Comparison of ENCODE assay signal across 20 cellular contexts in genomic region chr15:34160735-34161134, GRCh38. TPM values are rescaled to one million over a fixed set of nuclear protein-coding genes. Genes with fewer than 3 reads are reported as not detected.
DNase-seq lines count a peak whose midpoint lies in the region; ATAC-seq and TF ChIP-seq lines count a peak whose summit lies in the region.
"Had no signal": no experiment of that assay in that cellular context is flagged by ENCODE, and none has a peak within 500 bp of the region (broad histone marks: within the 10 kb centered on the region; RNA-seq: fewer than 3 reads in every experiment).

No MANE protein-coding gene starts in this region.

- TF ChIP-seq CTCF in WTC11 (IDR thresholded peaks at IDR 0.05): no peak
- TF ChIP-seq CTCF in hepatocyte (IDR thresholded peaks at IDR 0.05; ENCODE audit: poor library complexity): no peak
- TF ChIP-seq CTCF in neutrophil (IDR thresholded peaks at IDR 0.05): no peak
- no peak for TF ChIP-seq CTCF in psoas muscle (IDR thresholded peaks at IDR 0.05)

- no peaks in the 10 kb centered on the region for H3K27me3 ChIP-seq in BLaER1 treated with 17β-estradiol and CSF1 and Interleukin-3, amounts not matched to agents 10 nM and 100 nM
- H3K27me3 ChIP-seq in hepatocyte (no peaks in the 10 kb centered on the region), neutrophil (no peaks in the 10 kb centered on the region), psoas muscle (ENCODE audit: insufficient read depth in 3 of 3, low read length in 2 of 3) (no peaks in the 10 kb centered on the region)
- H3K27me3 ChIP-seq: SJCRH30 had no signal

- H3K9me2 ChIP-seq in hepatocyte (replicated peaks; ENCODE audit: insufficient read depth): no peaks in the 10 kb centered on the region

- peaks cover 46% of the 10 kb centered on the region for H3K9me3 Mint-ChIP-seq in WTC11

- H3K4me3 Mint-ChIP-seq in WTC11: no peak overlapping the region

- no peak overlapping the region for H3K4me2 ChIP-seq in BLaER1 treated with 17β-estradiol and CSF1 and Interleukin-3, amounts not matched to agents 10 nM and 100 nM
- H3K4me2 ChIP-seq in hepatocyte: no peak overlapping the region
- H3K4me2 ChIP-seq: PC-9 had no signal

- POLR2A ChIA-PET in WTC11 (lab: Charles Lee): no interaction called here

- H3K27me3 Mint-ChIP-seq in WTC11 (ENCODE audit: low read depth): no peaks in the 10 kb centered on the region

- peaks cover 89 to 100% (median 92%) of the 10 kb centered on the region in 11 experiments for H3K9me3 ChIP-seq in BLaER1 treated with 17β-estradiol and CSF1 and Interleukin-3, amounts not matched to agents 10 nM and 100 nM (replicated peaks in 1 of 11)
- no peaks in the 10 kb centered on the region for H3K9me3 ChIP-seq in hepatocyte (ENCODE audit: low read depth)
- H3K9me3 ChIP-seq in neutrophil: peaks cover 11% of the 10 kb centered on the region
- peaks cover 5% of the 10 kb centered on the region for H3K9me3 ChIP-seq in psoas muscle

- H3K36me3 ChIP-seq in BLaER1 treated with 17β-estradiol and CSF1 and Interleukin-3, amounts not matched to agents 10 nM and 100 nM: peaks cover 97 to 100% (median 98%) of the 10 kb centered on the region in 11 experiments
- no peaks in the 10 kb centered on the region for H3K36me3 ChIP-seq in hepatocyte (replicated peaks; ENCODE audit: insufficient read depth, low read depth)
- H3K36me3 ChIP-seq in neutrophil: no peaks in the 10 kb centered on the region
- peaks cover 5 to 18% of the 10 kb centered on the region in 2 donors for H3K36me3 ChIP-seq in psoas muscle (ENCODE audit: insufficient read depth in 1 of 2, low read depth in 1 of 2)

- peaks cover 34% of the 10 kb centered on the region for H3K79me2 ChIP-seq in hepatocyte

- peak overlapping the region in 2 of 11 experiments; percentile 70 to 79; a peak in 5 of 22 replicates for H3K27ac ChIP-seq in BLaER1 treated with 17β-estradiol and CSF1 and Interleukin-3, amounts not matched to agents 10 nM and 100 nM
- H3K27ac ChIP-seq in hepatocyte (peak overlapping the region; percentile 85), neutrophil (peak overlapping the region; percentile 92), psoas muscle (no peak overlapping the region)
- H3K27ac ChIP-seq: PC-9, SJCRH30 had no signal

- peaks cover 0 to 16% (median 0%) of the 10 kb centered on the region in 11 experiments; a peak in 3 of 22 replicates for H4K20me1 ChIP-seq in BLaER1 treated with 17β-estradiol and CSF1 and Interleukin-3, amounts not matched to agents 10 nM and 100 nM
- H4K20me1 ChIP-seq in hepatocyte (ENCODE audit: insufficient read depth, poor library complexity, severe bottlenecking): no peaks in the 10 kb centered on the region

- WGBS in hepatocyte (ENCODE audit: low lambda C conversion rate, missing lambda C conversion rate): 90% methylated on average over 5 of the region's 5 CpGs
- WGBS in psoas muscle, 3 donors: 98 to 100% (median 99%) methylated on average over 5 of the region's 5 CpGs

- no peak overlapping the region for H3K27ac Mint-ChIP-seq in WTC11

- no peak overlapping the region for H2AFZ ChIP-seq in hepatocyte
- H2AFZ ChIP-seq: PC-9 had no signal

- H3K4me1 ChIP-seq in BLaER1 treated with 17β-estradiol and CSF1 and Interleukin-3, amounts not matched to agents 10 nM and 100 nM: no peaks in the 10 kb centered on the region
- H3K4me1 ChIP-seq in hepatocyte (ENCODE audit: insufficient read depth) (peaks cover 3% of the 10 kb centered on the region), neutrophil (ENCODE audit: control insufficient read depth in 1 of 2, insufficient read depth in 1 of 2, low read depth in 1 of 2, low read length in 1 of 2) (peaks cover 9 to 11% of the 10 kb centered on the region in 2 experiments), psoas muscle (no peaks in the 10 kb centered on the region)
- H3K4me1 ChIP-seq: SJCRH30 had no signal

- H3K9ac ChIP-seq in BLaER1 treated with 17β-estradiol and CSF1 and Interleukin-3, amounts not matched to agents 10 nM and 100 nM: no peak overlapping the region

- intact Hi-C loops in psoas muscle (cut with DNase I): no loop called here

- peaks cover 10% of the 10 kb centered on the region for H3K4me1 Mint-ChIP-seq in WTC11

- CTCF ChIA-PET in WTC11 (lab: Charles Lee): interaction anchor here (1.0 kb wide), 1 partner anchor 113 kb away, joined by 5 read pairs; no protein-coding TSS in a partner anchor

- ATAC-seq in WTC11 (peak; percentile 87), HG02610 (IDR thresholded peaks at IDR 0.05; ENCODE audit: unreplicated experiment) (no peak), psoas muscle (no peak)

- peaks cover 58% of the 10 kb centered on the region for H3K36me3 Mint-ChIP-seq in WTC11

- H3K4me3 ChIP-seq in BLaER1 treated with 17β-estradiol and CSF1 and Interleukin-3, amounts not matched to agents 10 nM and 100 nM: peak overlapping the region in 8 of 10 experiments; percentile 3 to 51 (median 32); a peak in 10 of 20 replicates
- H3K4me3 ChIP-seq in hepatocyte (no peak overlapping the region), neutrophil (ENCODE audit: low read depth in 1 of 2, low read length in 1 of 2) (peak overlapping the region in 1 of 2 experiments; percentile 13), psoas muscle (no peak overlapping the region)
- H3K4me3 ChIP-seq: PC-9, SJCRH30 had no signal

- DNase-seq in WTC11 (ENCODE audit: low spot score) (no peak), hepatocyte (ENCODE audit: low spot score) (no peak), psoas muscle (no peak), NCI-H2171 (lab: John Stamatoyannopoulos, UW) (no peak)
- DNase-seq in activated effector memory CD4-positive, alpha-beta T cell treated with Interleukin-2 at 50 U/mL for 16 hours: no peak
- DNase-seq: 8988T, DMS 273 treated with DMSO at 0.1 percent for 48 hours, GDM1, KG1, NCI-H1105 treated with DMSO at 0.1 percent for 48 hours, NCI-H1694, NCI-H2081 treated with DMSO at 0.1 percent for 48 hours, NCI-H2227 treated with DMSO at 0.1 percent for 48 hours, NCI-H510A treated with DMSO at 0.1 percent for 48 hours, NCI-H774, PC-9, SJCRH30 had no signal

TF ChIP-seq in WTC11, 78 proteins besides CTCF, POLR2A, EP300 and RAD21 (continues in another document):
- no peak for TF ChIP-seq JAZF1 (CRISPR knock-in tag; IDR thresholded peaks at IDR 0.05)
- no peak for TF ChIP-seq TEAD1 (CRISPR knock-in tag; IDR thresholded peaks at IDR 0.05)
- no peak for TF ChIP-seq SP1 (CRISPR knock-in tag; conservative IDR thresholded peaks at IDR 0.05)
- TF ChIP-seq GRHL2 (CRISPR knock-in tag; IDR thresholded peaks at IDR 0.05; ENCODE audit: insufficient replicate concordance, severe bottlenecking): no peak
- TF ChIP-seq TEAD4 (CRISPR knock-in tag; IDR thresholded peaks at IDR 0.05): no peak
- TF ChIP-seq RELA (CRISPR knock-in tag; IDR thresholded peaks at IDR 0.05; ENCODE audit: borderline replicate concordance): no peak
- no peak for TF ChIP-seq ETV6 (CRISPR knock-in tag; IDR thresholded peaks at IDR 0.05)
- TF ChIP-seq AFF4 (CRISPR knock-in tag; IDR thresholded peaks at IDR 0.05; ENCODE audit: borderline replicate concordance): no peak
- no peak for TF ChIP-seq ZNF263 (CRISPR knock-in tag; IDR thresholded peaks at IDR 0.05; ENCODE audit: low read depth)
- no peak for TF ChIP-seq SMAD3 (CRISPR knock-in tag; IDR thresholded peaks at IDR 0.05; ENCODE audit: borderline replicate concordance)
- no peak for TF ChIP-seq E2F4 (CRISPR knock-in tag; IDR thresholded peaks at IDR 0.05; ENCODE audit: borderline replicate concordance, low read depth)

RNA-seq across cellular contexts. Expression of gene KATNBL1, which starts 49.2 kb away (rescaled TPM):
- total RNA-seq in WTC11 (2021) (41.8 to 45.8 TPM (median 43.2 TPM) in 3 replicates), hepatocyte (127 and 166 TPM in 2 replicates), psoas muscle (10 to 100 TPM; 12.2 to 19.5 (median 16.4) TPM)
- polyA plus RNA-seq in hepatocyte (55.4 and 72.0 TPM in 2 replicates), psoas muscle (10 to 100 TPM; 10.4 to 22.3 (median 17.5) TPM)

RNA-seq across cellular contexts. Expression of gene PGBD4, which starts 58.9 kb away (rescaled TPM):
- total RNA-seq in WTC11 (2021): 1.1 to 1.2 TPM (median 1.1 TPM) in 3 replicates
- total RNA-seq in hepatocyte: 1.9 and 2.0 TPM in 2 replicates
- 0.54 and 0.56 TPM in 2 replicates for polyA plus RNA-seq in hepatocyte
- 1 to 10 TPM; 1.4 to 2.1 (median 1.8) TPM for total RNA-seq in psoas muscle
- 1 to 10 TPM in 2 of 3 donors, under 1 TPM in 1; 0.70 to 5.0 (median 1.0) TPM for polyA plus RNA-seq in psoas muscle

RNA-seq across cellular contexts. Expression of gene EMC7, which starts 59.1 kb away (rescaled TPM):
- total RNA-seq in WTC11 (2021) (31.5 to 34.6 TPM (median 32.1 TPM) in 3 replicates), hepatocyte (56.4 and 63.2 TPM in 2 replicates), psoas muscle (10 to 100 TPM; 50.4 to 82.8 (median 65.1) TPM)
- polyA plus RNA-seq in hepatocyte (191 and 207 TPM in 2 replicates), psoas muscle (100 to 1,000 TPM in 2 of 3 donors, 10 to 100 TPM in 1; 99.8 to 128 (median 117) TPM)

Comparison
In these comparisons a context has a peak if more than half of its experiments do, and no peak if none do; other contexts are left out.
1. H3K4me3 ChIP-seq: peak in BLaER1 treated with 17β-estradiol and CSF1 and Interleukin-3, amounts not matched to agents 10 nM and 100 nM (8 of 10); none in hepatocyte (single experiment) and psoas muscle (single experiment).